8 cellular contexts compared by ENCODE assay signal in the genomic region with DNA sequence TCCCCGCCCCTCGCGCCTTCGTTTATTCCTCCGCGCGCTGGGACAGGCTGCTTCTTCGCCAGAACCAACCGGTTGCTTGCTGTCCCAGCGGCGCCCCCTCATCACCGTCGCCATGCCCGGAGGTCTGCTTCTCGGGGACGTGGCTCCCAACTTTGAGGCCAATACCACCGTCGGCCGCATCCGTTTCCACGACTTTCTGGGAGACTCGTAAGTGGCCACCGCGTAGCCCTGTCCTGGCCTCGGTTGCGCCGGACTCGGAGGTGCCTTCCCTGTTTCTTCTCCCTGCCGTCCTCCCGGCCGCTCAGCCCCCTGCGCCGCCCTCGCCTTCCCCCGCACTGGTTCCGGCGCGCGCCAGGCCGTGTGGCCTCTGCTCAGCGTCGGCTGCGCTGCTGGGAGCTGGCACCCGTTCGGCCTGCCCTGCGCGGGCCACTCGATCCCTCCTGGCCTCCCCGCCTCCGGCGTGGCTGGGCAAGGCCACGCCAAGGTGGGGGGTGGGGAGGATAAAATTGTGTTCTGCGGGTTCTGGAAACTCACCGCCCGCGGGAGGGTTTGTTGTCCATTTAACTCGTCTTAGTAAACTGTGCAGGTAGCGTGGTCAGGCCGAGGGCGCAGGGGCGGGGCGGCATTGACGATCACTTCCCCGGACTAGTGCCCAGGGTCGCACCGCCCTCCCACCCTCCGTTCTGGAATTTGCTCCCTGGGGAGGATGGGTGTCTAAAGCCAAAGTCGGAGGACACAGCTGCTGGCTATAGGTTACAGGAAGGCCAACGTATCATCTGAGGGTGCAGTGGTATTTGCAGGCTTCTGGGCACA. TPM values are rescaled to one million over a fixed set of nuclear protein-coding genes. Genes with fewer than 3 reads are reported as not detected.
A peak's percentile ranks its signal among the peaks of the same experiment; 100 is the strongest.
DNase-seq lines count a peak whose midpoint lies in the region; ATAC-seq and TF ChIP-seq lines count a peak whose summit lies in the region.

A gene with protein sequence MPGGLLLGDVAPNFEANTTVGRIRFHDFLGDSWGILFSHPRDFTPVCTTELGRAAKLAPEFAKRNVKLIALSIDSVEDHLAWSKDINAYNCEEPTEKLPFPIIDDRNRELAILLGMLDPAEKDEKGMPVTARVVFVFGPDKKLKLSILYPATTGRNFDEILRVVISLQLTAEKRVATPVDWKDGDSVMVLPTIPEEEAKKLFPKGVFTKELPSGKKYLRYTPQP (plus strand): TSS at position 50 of the 813 bp plus-strand sequence. CDS start 63 bp downstream, at position 113.

- H3K36me3 ChIP-seq in muscle layer of colon (ENCODE audit: insufficient read depth, low read length) (peaks cover 23% of the 10 kb centered on the region), thymus (ENCODE audit: control insufficient read depth, insufficient read depth) (peaks cover 7% of the 10 kb centered on the region)

- under 1% methylated on average over 69 of the region's 69 CpGs for WGBS in thymus

- H3K27ac ChIP-seq in C4-2B (peak within 1 kb of the TSS; percentile 100), muscle layer of colon (ENCODE audit: low read depth, low read length) (peak within 1 kb of the TSS; percentile 97), thymus (ENCODE audit: low read depth) (peak within 1 kb of the TSS; percentile 94)

- H3K4me1 ChIP-seq in muscle layer of colon (ENCODE audit: insufficient read depth, low read length) (peaks cover 35% of the 10 kb centered on the region), thymus (ENCODE audit: control insufficient read depth, insufficient read depth, low read length) (peaks cover 12% of the 10 kb centered on the region)

- ATAC-seq in GM19025 (IDR thresholded peaks at IDR 0.05; ENCODE audit: low read depth, unreplicated experiment), result peak; percentile 46
- peak; percentile 51 for ATAC-seq in HG03159 (IDR thresholded peaks at IDR 0.05; ENCODE audit: unreplicated experiment)
- ATAC-seq in esophagus mucosa, result peak; percentile 47

- H3K9ac ChIP-seq in muscle layer of colon (ENCODE audit: low read length), result peak within 1 kb of the TSS; percentile 79

- peak; percentile 89 to 100 for DNase-seq in NCI-H526 (lab: John Stamatoyannopoulos, UW)
- DNase-seq in activated CD8-positive, alpha-beta memory T cell treated with anti-CD3 and anti-CD28 coated beads for 4 hours (ENCODE audit: low read depth in 2 of 2), result peak; percentile 71 to 73

- H3K4me3 ChIP-seq in muscle layer of colon (ENCODE audit: low read depth in 1 of 2, low read length in 2 of 2) (peak within 1 kb of the TSS; percentile 80 to 82), thymus (ENCODE audit: low read length) (peak within 1 kb of the TSS; percentile 74)

- no peak for TF ChIP-seq CTCF in C4-2B (conservative IDR thresholded peaks at IDR 0.05)

- no peaks in the 10 kb centered on the region for H3K27me3 ChIP-seq in muscle layer of colon (ENCODE audit: control insufficient read depth in 1 of 2, insufficient read depth in 2 of 2, low read length in 2 of 2)
- H3K27me3 ChIP-seq in thymus (ENCODE audit: control insufficient read depth, insufficient read depth), result no peaks in the 10 kb centered on the region

- H3K9me3 ChIP-seq in muscle layer of colon (ENCODE audit: low read length), result no peaks in the 10 kb centered on the region
- H3K9me3 ChIP-seq in thymus (ENCODE audit: control insufficient read depth), result no peaks in the 10 kb centered on the region

RNA-seq across cellular contexts. Expression of the gene that starts here (rescaled TPM):
- 161 TPM for total RNA-seq in esophagus mucosa
- polyA plus RNA-seq in thymus, result 297 TPM

Comparison
In these comparisons a context has a peak if more than half of its experiments do, and no peak if none do; other contexts are left out.
1. Peak in every context shown above with its lines: DNase-seq, ATAC-seq, H3K4me3 ChIP-seq and H3K27ac ChIP-seq.